1 cellular context compared by ENCODE assay signal in the genomic region with DNA sequence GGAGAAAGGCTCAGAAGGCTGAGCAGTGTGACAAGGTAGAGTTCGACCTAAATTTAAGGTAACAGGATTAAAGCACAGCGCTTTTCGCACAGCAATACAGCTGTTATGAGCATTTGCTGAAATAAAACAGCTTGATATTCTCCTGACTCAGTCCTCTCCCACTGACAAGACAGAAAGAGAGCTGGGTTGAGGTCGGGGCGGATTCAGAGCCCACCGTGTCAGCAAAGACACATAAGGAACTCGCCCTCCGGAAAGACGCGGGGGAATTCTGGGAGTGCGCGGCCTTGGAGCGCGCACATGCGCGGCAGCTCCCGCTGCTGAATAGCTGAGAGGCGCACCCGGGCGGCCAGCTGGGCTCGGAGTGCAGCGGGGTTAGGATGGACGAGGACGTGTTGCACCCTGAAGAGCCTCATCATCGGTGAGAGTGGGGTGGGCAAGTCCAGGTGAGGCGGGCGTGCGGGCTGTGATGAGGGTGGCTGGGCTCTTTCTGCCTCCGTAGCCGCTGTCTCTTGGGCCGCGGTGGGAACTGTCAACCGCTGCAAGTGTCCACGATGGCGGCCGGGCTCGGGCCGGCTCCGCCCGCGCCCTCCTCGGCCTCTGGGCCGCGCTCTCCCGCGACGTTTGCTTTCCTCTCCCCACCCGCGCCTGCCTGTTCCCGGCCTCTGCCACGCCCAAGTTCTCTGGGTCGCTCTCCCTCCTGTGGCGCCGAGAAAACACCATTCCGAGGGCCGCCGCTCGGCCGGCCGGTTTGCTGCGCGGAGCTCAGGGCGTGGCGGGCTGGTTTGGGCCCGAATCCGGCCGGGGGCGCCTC.
A peak's percentile ranks its signal among the peaks of the same experiment; 100 is the strongest.
TF ChIP-seq lines count a peak whose summit lies in the region.

No MANE protein-coding gene starts in this region.

TF ChIP-seq in HCT116, 20 proteins besides CTCF, POLR2A, EP300 and RAD21 (continued from another document):
- TF ChIP-seq, protein P1, sequence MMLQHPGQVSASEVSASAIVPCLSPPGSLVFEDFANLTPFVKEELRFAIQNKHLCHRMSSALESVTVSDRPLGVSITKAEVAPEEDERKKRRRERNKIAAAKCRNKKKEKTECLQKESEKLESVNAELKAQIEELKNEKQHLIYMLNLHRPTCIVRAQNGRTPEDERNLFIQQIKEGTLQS (IDR thresholded peaks at IDR 0.05) = no peak
- TF ChIP-seq ELF1 (IDR thresholded peaks at IDR 0.05; ENCODE audit: borderline replicate concordance, low read depth) (no peak), FOSL1 (IDR thresholded peaks at IDR 0.05; ENCODE audit: low read depth) (no peak), EZH2phosphoT487 (IDR thresholded peaks at IDR 0.05; ENCODE audit: borderline replicate concordance) (no peak), CBX3 (IDR thresholded peaks at IDR 0.05; ENCODE audit: low read depth) (0 out of 2 replicates have a peak, but pooled peaks have one; percentile 22), SRF (IDR thresholded peaks at IDR 0.05; ENCODE audit: low read depth) (no peak), ZFX (IDR thresholded peaks at IDR 0.05) (peak; percentile 81), CEBPB (IDR thresholded peaks at IDR 0.05; ENCODE audit: low read depth) (no peak), SIN3A (IDR thresholded peaks at IDR 0.05; ENCODE audit: low read depth) (peak; percentile 56; the same call in 1 of the 2 replicates), POLR2AphosphoS5 (IDR thresholded peaks at IDR 0.05; ENCODE audit: low read depth, low read length) (peak; percentile 90), EGR1 (IDR thresholded peaks at IDR 0.05; ENCODE audit: low read depth) (no peak), YY1 (IDR thresholded peaks at IDR 0.05; ENCODE audit: extremely low read depth, insufficient replicate concordance, low read depth, low read length) (no peak), EZH2 (IDR thresholded peaks at IDR 0.05) (no peak), SP1 (IDR thresholded peaks at IDR 0.05; ENCODE audit: low read depth) (no peak), TCF7L2 (IDR thresholded peaks at IDR 0.05; ENCODE audit: borderline replicate concordance, extremely low read depth, insufficient read depth, insufficient read length) (no peak)
- TF ChIP-seq, protein P2, sequence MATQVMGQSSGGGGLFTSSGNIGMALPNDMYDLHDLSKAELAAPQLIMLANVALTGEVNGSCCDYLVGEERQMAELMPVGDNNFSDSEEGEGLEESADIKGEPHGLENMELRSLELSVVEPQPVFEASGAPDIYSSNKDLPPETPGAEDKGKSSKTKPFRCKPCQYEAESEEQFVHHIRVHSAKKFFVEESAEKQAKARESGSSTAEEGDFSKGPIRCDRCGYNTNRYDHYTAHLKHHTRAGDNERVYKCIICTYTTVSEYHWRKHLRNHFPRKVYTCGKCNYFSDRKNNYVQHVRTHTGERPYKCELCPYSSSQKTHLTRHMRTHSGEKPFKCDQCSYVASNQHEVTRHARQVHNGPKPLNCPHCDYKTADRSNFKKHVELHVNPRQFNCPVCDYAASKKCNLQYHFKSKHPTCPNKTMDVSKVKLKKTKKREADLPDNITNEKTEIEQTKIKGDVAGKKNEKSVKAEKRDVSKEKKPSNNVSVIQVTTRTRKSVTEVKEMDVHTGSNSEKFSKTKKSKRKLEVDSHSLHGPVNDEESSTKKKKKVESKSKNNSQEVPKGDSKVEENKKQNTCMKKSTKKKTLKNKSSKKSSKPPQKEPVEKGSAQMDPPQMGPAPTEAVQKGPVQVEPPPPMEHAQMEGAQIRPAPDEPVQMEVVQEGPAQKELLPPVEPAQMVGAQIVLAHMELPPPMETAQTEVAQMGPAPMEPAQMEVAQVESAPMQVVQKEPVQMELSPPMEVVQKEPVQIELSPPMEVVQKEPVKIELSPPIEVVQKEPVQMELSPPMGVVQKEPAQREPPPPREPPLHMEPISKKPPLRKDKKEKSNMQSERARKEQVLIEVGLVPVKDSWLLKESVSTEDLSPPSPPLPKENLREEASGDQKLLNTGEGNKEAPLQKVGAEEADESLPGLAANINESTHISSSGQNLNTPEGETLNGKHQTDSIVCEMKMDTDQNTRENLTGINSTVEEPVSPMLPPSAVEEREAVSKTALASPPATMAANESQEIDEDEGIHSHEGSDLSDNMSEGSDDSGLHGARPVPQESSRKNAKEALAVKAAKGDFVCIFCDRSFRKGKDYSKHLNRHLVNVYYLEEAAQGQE (IDR thresholded peaks at IDR 0.05; ENCODE audit: low read depth) = no peak
- TF ChIP-seq, protein P3, sequence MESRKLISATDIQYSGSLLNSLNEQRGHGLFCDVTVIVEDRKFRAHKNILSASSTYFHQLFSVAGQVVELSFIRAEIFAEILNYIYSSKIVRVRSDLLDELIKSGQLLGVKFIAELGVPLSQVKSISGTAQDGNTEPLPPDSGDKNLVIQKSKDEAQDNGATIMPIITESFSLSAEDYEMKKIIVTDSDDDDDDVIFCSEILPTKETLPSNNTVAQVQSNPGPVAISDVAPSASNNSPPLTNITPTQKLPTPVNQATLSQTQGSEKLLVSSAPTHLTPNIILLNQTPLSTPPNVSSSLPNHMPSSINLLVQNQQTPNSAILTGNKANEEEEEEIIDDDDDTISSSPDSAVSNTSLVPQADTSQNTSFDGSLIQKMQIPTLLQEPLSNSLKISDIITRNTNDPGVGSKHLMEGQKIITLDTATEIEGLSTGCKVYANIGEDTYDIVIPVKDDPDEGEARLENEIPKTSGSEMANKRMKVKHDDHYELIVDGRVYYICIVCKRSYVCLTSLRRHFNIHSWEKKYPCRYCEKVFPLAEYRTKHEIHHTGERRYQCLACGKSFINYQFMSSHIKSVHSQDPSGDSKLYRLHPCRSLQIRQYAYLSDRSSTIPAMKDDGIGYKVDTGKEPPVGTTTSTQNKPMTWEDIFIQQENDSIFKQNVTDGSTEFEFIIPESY (IDR thresholded peaks at IDR 0.05; ENCODE audit: extremely low read depth, insufficient replicate concordance, low read length) = no peak
- TF ChIP-seq, protein P4, sequence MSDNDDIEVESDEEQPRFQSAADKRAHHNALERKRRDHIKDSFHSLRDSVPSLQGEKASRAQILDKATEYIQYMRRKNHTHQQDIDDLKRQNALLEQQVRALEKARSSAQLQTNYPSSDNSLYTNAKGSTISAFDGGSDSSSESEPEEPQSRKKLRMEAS (IDR thresholded peaks at IDR 0.05) = peak; percentile 84
TF ChIP-seq in HCT116: peak in this region for 5.
